ENCODE assay signal across 8 cellular contexts in genomic region chr9:34665381-34666250, GRCh38. TPM values are rescaled to one million over a fixed set of nuclear protein-coding genes. Genes with fewer than 3 reads are reported as not detected.
DNase-seq lines count a peak whose midpoint lies in the region; ATAC-seq lines count a peak whose summit lies in the region.

No MANE protein-coding gene starts in this region.

- CTCF ChIA-PET in activated CD8-positive, alpha-beta memory T cell treated with anti-CD3 and anti-CD28 coated beads, Interleukin-2, amount 10 ng/mL, durations not matched to agents 7 days and 5 days (lab: Charles Lee), result interaction anchor here (0.6 to 10.8 kb wide), 8 partner anchors 9 to 53 kb away, joined by 3 to 124 read pairs (median 6); partner anchors contain the start of genes DCTN3, GALT, IL11RA and RPP25L

- H3K36me3 ChIP-seq in BLaER1 treated with 17β-estradiol and CSF1 and Interleukin-3, amounts not matched to agents 10 nM and 100 nM, result peaks cover 0 to under 1% (median 0%) of the 10 kb centered on the region in 11 experiments; a peak in 2 of 22 replicates

- H3K9me3 Mint-ChIP-seq in activated CD8-positive, alpha-beta memory T cell treated with anti-CD3 and anti-CD28 coated beads, Interleukin-2, amount 10 ng/mL, durations not matched to agents 7 days and 5 days (ENCODE audit: low read depth), result peaks cover 3% of the 10 kb centered on the region
- peaks cover 0 to 3% of the 10 kb centered on the region in 2 donors for H3K9me3 Mint-ChIP-seq in effector memory CD8-positive, alpha-beta T cell
- H3K9me3 Mint-ChIP-seq in memory B cell, result peaks cover 9% of the 10 kb centered on the region

- DNase-seq in HT-29 (ENCODE audit: low spot score), result peak; percentile 91
- DNase-seq in NOMO-1 (lab: John Stamatoyannopoulos, UW; ENCODE audit: unreplicated experiment in 2 of 2), result peak; percentile 98
- DNase-seq in activated CD8-positive, alpha-beta memory T cell treated with anti-CD3 and anti-CD28 coated beads, Interleukin-2, amount 10 ng/mL, durations not matched to agents 7 days and 5 days, result peak; percentile 94
- DNase-seq in effector memory CD8-positive, alpha-beta T cell, result peak; percentile 84 to 89 (median 85)
- DNase-seq in memory B cell (ENCODE audit: low spot score in 2 of 2), result peak; percentile 87 to 90
- DNase-seq in stimulated activated CD4-positive, alpha-beta T cell treated with anti-CD3 and anti-CD28 coated beads, TNF-alpha, amount 100 ng/mL, for 4 hours (ENCODE audit: low read depth in 3 of 3), result peak; percentile 64 to 84 (median 84)

- no peaks in the 10 kb centered on the region for H3K27me3 Mint-ChIP-seq in activated CD8-positive, alpha-beta memory T cell treated with anti-CD3 and anti-CD28 coated beads, Interleukin-2, amount 10 ng/mL, durations not matched to agents 7 days and 5 days
- H3K27me3 Mint-ChIP-seq in effector memory CD8-positive, alpha-beta T cell, result no peaks in the 10 kb centered on the region
- no peaks in the 10 kb centered on the region for H3K27me3 Mint-ChIP-seq in memory B cell

- H3K27ac Mint-ChIP-seq in activated CD8-positive, alpha-beta memory T cell treated with anti-CD3 and anti-CD28 coated beads, Interleukin-2, amount 10 ng/mL, durations not matched to agents 7 days and 5 days, result peak overlapping the region; percentile 90
- peak overlapping the region; percentile 93 to 96 for H3K27ac Mint-ChIP-seq in effector memory CD8-positive, alpha-beta T cell
- peak overlapping the region; percentile 95 for H3K27ac Mint-ChIP-seq in memory B cell

- H3K4me1 ChIP-seq in BLaER1 treated with 17β-estradiol and CSF1 and Interleukin-3, amounts not matched to agents 10 nM and 100 nM, result peaks cover 8 to 21% (median 15%) of the 10 kb centered on the region in 10 experiments

- H3K4me1 Mint-ChIP-seq in activated CD8-positive, alpha-beta memory T cell treated with anti-CD3 and anti-CD28 coated beads, Interleukin-2, amount 10 ng/mL, durations not matched to agents 7 days and 5 days, result peaks cover 29% of the 10 kb centered on the region
- H3K4me1 Mint-ChIP-seq in effector memory CD8-positive, alpha-beta T cell (ENCODE audit: low read depth in 2 of 2), result peaks cover 34 to 37% of the 10 kb centered on the region in 2 donors
- peaks cover 12% of the 10 kb centered on the region for H3K4me1 Mint-ChIP-seq in memory B cell

- peak; percentile 21 for ATAC-seq in GM19468 (IDR thresholded peaks at IDR 0.05; ENCODE audit: extremely low read depth, unreplicated experiment)
- ATAC-seq in activated CD8-positive, alpha-beta memory T cell treated with anti-CD3 and anti-CD28 coated beads, Interleukin-2, amount 10 ng/mL, durations not matched to agents 7 days and 5 days, result peak; percentile 83
- ATAC-seq in effector memory CD8-positive, alpha-beta T cell (replicated peaks), result peak; percentile 76
- peak; percentile 76 for ATAC-seq in memory B cell (ENCODE audit: low read depth)

- H3K27ac ChIP-seq in BLaER1 treated with 17β-estradiol and CSF1 and Interleukin-3, amounts not matched to agents 10 nM and 100 nM, result peak overlapping the region in 10 of 11 experiments; percentile 44 to 75 (median 66); a peak in 17 of 22 replicates

- peak overlapping the region; percentile 80 for H3K4me3 Mint-ChIP-seq in activated CD8-positive, alpha-beta memory T cell treated with anti-CD3 and anti-CD28 coated beads, Interleukin-2, amount 10 ng/mL, durations not matched to agents 7 days and 5 days
- peak overlapping the region; percentile 79 to 86 for H3K4me3 Mint-ChIP-seq in effector memory CD8-positive, alpha-beta T cell
- H3K4me3 Mint-ChIP-seq in memory B cell, result peak overlapping the region; percentile 95

- H3K27me3 ChIP-seq in BLaER1 treated with 17β-estradiol and CSF1 and Interleukin-3, amounts not matched to agents 10 nM and 100 nM, result no peaks in the 10 kb centered on the region

- H4K20me1 ChIP-seq in BLaER1 treated with 17β-estradiol and CSF1 and Interleukin-3, amounts not matched to agents 10 nM and 100 nM, result no peaks in the 10 kb centered on the region

- peaks cover 23% of the 10 kb centered on the region for H3K36me3 Mint-ChIP-seq in activated CD8-positive, alpha-beta memory T cell treated with anti-CD3 and anti-CD28 coated beads, Interleukin-2, amount 10 ng/mL, durations not matched to agents 7 days and 5 days
- H3K36me3 Mint-ChIP-seq in effector memory CD8-positive, alpha-beta T cell (ENCODE audit: insufficient read depth), result peaks cover 9% of the 10 kb centered on the region
- H3K36me3 Mint-ChIP-seq in memory B cell, result peaks cover 12% of the 10 kb centered on the region

- H3K4me3 ChIP-seq in BLaER1 treated with 17β-estradiol and CSF1 and Interleukin-3, amounts not matched to agents 10 nM and 100 nM, result peak overlapping the region; percentile 58 to 72 (median 62)

- peaks cover 7 to 17% (median 13%) of the 10 kb centered on the region in 11 experiments; a peak in 18 of 22 replicates for H3K9me3 ChIP-seq in BLaER1 treated with 17β-estradiol and CSF1 and Interleukin-3, amounts not matched to agents 10 nM and 100 nM (replicated peaks in 1 of 11)

- peak overlapping the region; percentile 91 to 100 (median 98) for H3K4me2 ChIP-seq in BLaER1 treated with 17β-estradiol and CSF1 and Interleukin-3, amounts not matched to agents 10 nM and 100 nM

- peak overlapping the region; percentile 46 to 79 (median 75); a peak in 19 of 22 replicates for H3K9ac ChIP-seq in BLaER1 treated with 17β-estradiol and CSF1 and Interleukin-3, amounts not matched to agents 10 nM and 100 nM

RNA-seq across cellular contexts. Expression of gene CCL27, which starts 3.2 kb away (rescaled TPM):
- not detected in 2 replicates for total RNA-seq in HT-29 (2014; rRNA removed; shearing (Covaris generic))
- total RNA-seq in activated CD8-positive, alpha-beta memory T cell treated with anti-CD3 and anti-CD28 coated beads, Interleukin-2, amount 10 ng/mL, durations not matched to agents 7 days and 5 days, result not detected

RNA-seq across cellular contexts. Expression of gene IL11RA, which starts 13.6 kb away (rescaled TPM):
- total RNA-seq in HT-29 (2014; rRNA removed; shearing (Covaris generic)), result 1.7 and 4.7 TPM in 2 replicates
- total RNA-seq in activated CD8-positive, alpha-beta memory T cell treated with anti-CD3 and anti-CD28 coated beads, Interleukin-2, amount 10 ng/mL, durations not matched to agents 7 days and 5 days, result 10 to 100 TPM; 26.5 to 26.7 TPM

RNA-seq across cellular contexts. Expression of gene GALT, which starts 19.1 kb away (rescaled TPM):
- 25.5 and 32.8 TPM in 2 replicates for total RNA-seq in HT-29 (2014; rRNA removed; shearing (Covaris generic))
- 10 to 100 TPM; 61.0 to 71.3 TPM for total RNA-seq in activated CD8-positive, alpha-beta memory T cell treated with anti-CD3 and anti-CD28 coated beads, Interleukin-2, amount 10 ng/mL, durations not matched to agents 7 days and 5 days

RNA-seq across cellular contexts. Expression of gene CCL19, which starts 25.5 kb away (rescaled TPM):
- total RNA-seq in HT-29 (2014; rRNA removed; shearing (Covaris generic)), result not detected in 2 replicates
- not detected for total RNA-seq in activated CD8-positive, alpha-beta memory T cell treated with anti-CD3 and anti-CD28 coated beads, Interleukin-2, amount 10 ng/mL, durations not matched to agents 7 days and 5 days

RNA-seq across cellular contexts. Expression of gene SIGMAR1, which starts 28.0 kb away (rescaled TPM):
- 239 and 269 TPM in 2 replicates for total RNA-seq in HT-29 (2014; rRNA removed; shearing (Covaris generic))
- 10 to 100 TPM; 66.1 to 82.1 TPM for total RNA-seq in activated CD8-positive, alpha-beta memory T cell treated with anti-CD3 and anti-CD28 coated beads, Interleukin-2, amount 10 ng/mL, durations not matched to agents 7 days and 5 days

Comparison
In these comparisons a context has a peak if more than half of its experiments do, and no peak if none do; other contexts are left out.
1. Peak in every context shown above with its lines: DNase-seq, ATAC-seq, H3K4me3 ChIP-seq and H3K27ac ChIP-seq.
2. ATAC-seq: peak in every context shown above with its lines; median percentile 83 in activated CD8-positive, alpha-beta memory T cell treated with anti-CD3 and anti-CD28 coated beads, Interleukin-2, amount 10 ng/mL, durations not matched to agents 7 days and 5 days; 76 in effector memory CD8-positive, alpha-beta T cell; 76 in memory B cell; 21 in GM19468.